ENCODE assay signal across 10 cellular contexts in genomic region chr2:197873293-197873701, GRCh38.
DNase-seq lines count a peak whose midpoint lies in the region; ATAC-seq, FAIRE-seq and TF ChIP-seq lines count a peak whose summit lies in the region.
"Had no signal": no experiment of that assay in that cellular context is flagged by ENCODE, and none has a peak within 500 bp of the region (broad histone marks: within the 10 kb centered on the region; RNA-seq: fewer than 3 reads in every experiment).

No MANE protein-coding gene starts in this region.

- H3K4me2 ChIP-seq in IMR-90 (ENCODE audit: low read depth, low read length) = peak overlapping the region; percentile 39; the same call in 1 of the 2 replicates

- no CpG with 5 or more reads among the region's 4 CpGs for WGBS in IMR-90 (ENCODE audit: extremely low coverage in 2 of 2, insufficient read length in 1 of 2), 2 experiments
- WGBS in suprapubic skin = 44% methylated on average over 3 of the region's 4 CpGs

- no peak overlapping the region for H3K9ac ChIP-seq in IMR-90 (ENCODE audit: low read depth, low read length)

- no peak for TF ChIP-seq EP300 in suprapubic skin (IDR thresholded peaks at IDR 0.05)

- no peak overlapping the region; the same call in 1 of the 2 replicates for H3K14ac ChIP-seq in IMR-90 (replicated peaks; ENCODE audit: low read depth, low read length)

- POLR2A ChIA-PET in IMR-90 (lab: Charles Lee; ENCODE audit: unreplicated experiment) = no interaction called here

- H3K9me1 ChIP-seq in IMR-90 (ENCODE audit: insufficient read depth, low read length) = no peaks in the 10 kb centered on the region

- no peak overlapping the region for H3K18ac ChIP-seq in IMR-90 (ENCODE audit: low read depth, low read length)

- H2BK5ac ChIP-seq in IMR-90 (ENCODE audit: low read depth, low read length, poor library complexity, severe bottlenecking) = no peak overlapping the region

- H3K4me3 ChIP-seq in IMR-90 (ENCODE audit: insufficient read depth, low read depth, low read length) = no peak overlapping the region
- no peak overlapping the region for H3K4me3 ChIP-seq in suprapubic skin

- H3K4me1 ChIP-seq in IMR-90 (ENCODE audit: control insufficient read depth, insufficient read depth, low read length) = peaks cover 3% of the 10 kb centered on the region
- peaks cover 5% of the 10 kb centered on the region for H3K4me1 ChIP-seq in suprapubic skin

- FAIRE-seq in RCC 7860 (lab: Jason Lieb, UNC) = no peak

- TF ChIP-seq POLR2A in IMR-90 (IDR thresholded peaks at IDR 0.05; ENCODE audit: low read depth, low read length) = no peak
- TF ChIP-seq POLR2A in suprapubic skin (IDR thresholded peaks at IDR 0.05) = no peak

- no peak overlapping the region for H3K27ac ChIP-seq in IMR-90 (ENCODE audit: insufficient read depth, low read length)
- H3K27ac ChIP-seq in suprapubic skin = no peak overlapping the region

- H4K5ac ChIP-seq in IMR-90 (ENCODE audit: low read depth, low read length) = no peak overlapping the region

- no peak overlapping the region; the same call in 2 of the 3 replicates for H2BK15ac ChIP-seq in IMR-90 (ENCODE audit: low read depth, low read length)

- dilution Hi-C loops in IMR-90 (cut with HindIII; ENCODE audit: low sequenced_read_pairs, unreplicated experiment) = no loop called here

- CTCF ChIA-PET in IMR-90 (lab: Yijun Ruan, JAX) = interaction anchor here (1.1 kb wide), 2 partner anchors 14 to 254 kb away, joined by 3 read pairs; no protein-coding TSS in a partner anchor

- H2AK5ac ChIP-seq in IMR-90 (ENCODE audit: low read depth, low read length) = no peak overlapping the region

- H3K36me3 ChIP-seq in IMR-90 (ENCODE audit: control insufficient read depth, insufficient read depth, low read length) (no peaks in the 10 kb centered on the region), suprapubic skin (no peaks in the 10 kb centered on the region)

- in situ Hi-C loops in IMR-90 (cut with MboI; ENCODE audit: low sequenced_read_pairs) = no loop called here

- no peaks in the 10 kb centered on the region for H3K9me3 ChIP-seq in IMR-90 (ENCODE audit: control insufficient read depth, insufficient read depth, low read length)
- H3K9me3 ChIP-seq in suprapubic skin = no peaks in the 10 kb centered on the region

- 0 out of 2 replicates have a peak overlapping the region, but pooled peaks have one; percentile 13 for H3K23ac ChIP-seq in IMR-90 (ENCODE audit: low read depth, low read length)

- H2AFZ ChIP-seq in IMR-90 (replicated peaks; ENCODE audit: low read length, poor library complexity) = peak overlapping the region; percentile 15

- no peak overlapping the region for H2AK9ac ChIP-seq in IMR-90 (replicated peaks; ENCODE audit: low read depth, low read length, poor library complexity)

- no peak overlapping the region for H3K4ac ChIP-seq in IMR-90 (ENCODE audit: low read depth, low read length)

- no TSS peak for BruUV-seq in IMR-90 (replicated peaks; lab: Mats Ljungman, UMichigan)

- H4K91ac ChIP-seq in IMR-90 (ENCODE audit: insufficient read depth, low read depth, low read length) = no peak overlapping the region

- TF ChIP-seq RAD21 in IMR-90 (IDR thresholded peaks at IDR 0.05; ENCODE audit: low read length) = no peak

- H2BK120ac ChIP-seq in IMR-90 (ENCODE audit: low read depth, low read length) = 0 out of 2 replicates have a peak overlapping the region, but pooled peaks have one; percentile 41

- H3K56ac ChIP-seq in IMR-90 (ENCODE audit: extremely low read depth, insufficient read depth, low read length) = no peak overlapping the region

- TF ChIP-seq CTCF in IMR-90 (conservative IDR thresholded peaks at IDR 0.05; ENCODE audit: low read depth, low read length) (no peak), suprapubic skin (IDR thresholded peaks at IDR 0.05) (no peak)

- peak; percentile 84 for ATAC-seq in IMR-90 (ENCODE audit: low read depth)

- no peaks in the 10 kb centered on the region for H3K79me1 ChIP-seq in IMR-90 (ENCODE audit: low read depth in 1 of 2, low read length in 2 of 2)

- no peaks in the 10 kb centered on the region for H4K20me1 ChIP-seq in IMR-90 (ENCODE audit: insufficient read depth, low read length)

- intact Hi-C loops in IMR-90 (cut with micrococcal nuclease) = no loop called here

- H3K27me3 ChIP-seq in IMR-90 (ENCODE audit: control insufficient read depth, insufficient read depth, low read length) = no peaks in the 10 kb centered on the region
- no peaks in the 10 kb centered on the region for H3K27me3 ChIP-seq in suprapubic skin

- H4K8ac ChIP-seq in IMR-90 (ENCODE audit: low read depth in 2 of 2, low read length in 2 of 2) = no peak overlapping the region

- no peak overlapping the region; the same call in 1 of the 2 replicates for H2BK20ac ChIP-seq in IMR-90 (ENCODE audit: low read depth, low read length)

- peak; percentile 78 for DNase-seq in Ammon's horn (ENCODE audit: low spot score)
- DNase-seq in IMR-90 = peak; percentile 83
- DNase-seq in cerebellum (ENCODE audit: low spot score) = peak; percentile 12
- DNase-seq in kidney tubule cell (ENCODE audit: low spot score) = peak; percentile 17
- no peak for DNase-seq in RCC 7860 (ENCODE audit: low spot score)
- no peak for DNase-seq in suprapubic skin (ENCODE audit: low spot score in 2 of 2)
- DNase-seq in GF-D8 (lab: John Stamatoyannopoulos, UW) = no peak
- no peak for DNase-seq in activated CD8-positive, alpha-beta memory T cell treated with anti-CD3 and anti-CD28 coated beads, Interleukin-2, amount 50 U/mL, for 4 hours
- DNase-seq: Calu3, NCI-H1048 had no signal

TF ChIP-seq in IMR-90, 13 proteins besides CTCF, POLR2A, EP300 and RAD21:
- peak; percentile 44; the same call in 1 of the 2 replicates for TF ChIP-seq BHLHE40 (IDR thresholded peaks at IDR 0.05; ENCODE audit: low read depth, low read length)
- no peak for TF ChIP-seq FOS (IDR thresholded peaks at IDR 0.05; ENCODE audit: low read depth, low read length)
TF ChIP-seq in IMR-90: peak in this region for 1.

Comparison
In these comparisons a context has a peak if more than half of its experiments do, and no peak if none do; other contexts are left out.
1. DNase-seq: peak in Ammon's horn (single experiment), IMR-90 (single experiment), cerebellum (single experiment) and kidney tubule cell (single experiment); none in RCC 7860 (single experiment), suprapubic skin (0 of 2), GF-D8 (single experiment) and activated CD8-positive, alpha-beta memory T cell treated with anti-CD3 and anti-CD28 coated beads, Interleukin-2, amount 50 U/mL, for 4 hours (single experiment).